22 cellular contexts compared by ENCODE assay signal in genomic region chr6:26599134-26599533, GRCh38. TPM values are rescaled to one million over a fixed set of nuclear protein-coding genes. Genes with fewer than 3 reads are reported as not detected.
DNase-seq lines count a peak whose midpoint lies in the region; ATAC-seq and TF ChIP-seq lines count a peak whose summit lies in the region.
"Had no signal": no experiment of that assay in that cellular context is flagged by ENCODE, and none has a peak within 500 bp of the region (broad histone marks: within the 10 kb centered on the region; RNA-seq: fewer than 3 reads in every experiment).

No MANE protein-coding gene starts in this region.

- intact Hi-C loops in activated T-helper 2 cell treated with anti-CD3 and anti-CD28 coated beads, Interferon-gamma antibody, Interleukin-2, Interleukin-4, amounts not matched to agents 10 μg/mL and 5 μg/mL and 100 μg/mL, durations not matched to agents 14 hours and 24 hours and 36 hours (cut with micrococcal nuclease), result loop anchor here (5.0 to 10.0 kb wide), 2 partner anchors 42 to 876 kb away; partner anchors contain the start of gene ZNF184

- peak overlapping the region; percentile 45 for H3K4me3 Mint-ChIP-seq in activated T-cell treated with anti-CD3 and anti-CD28 coated beads, Interleukin-2, amount 50 U/mL, for 4 hours
- peak overlapping the region in 4 of 7 donors; percentile 16 to 75 (median 46) for H3K4me3 Mint-ChIP-seq in CD8-positive, alpha-beta memory T cell
- H3K4me3 Mint-ChIP-seq in activated T-helper 2 cell treated with anti-CD3 and anti-CD28 coated beads, Interferon-gamma antibody, Interleukin-2, Interleukin-4, amounts not matched to agents 10 μg/mL and 5 μg/mL and 100 μg/mL, durations not matched to agents 14 hours and 24 hours and 36 hours (ENCODE audit: low read depth), result peak overlapping the region; percentile 26
- peak overlapping the region; percentile 51 to 79 (median 52) for H3K4me3 Mint-ChIP-seq in nephron

- peak overlapping the region in 5 of 8 donors; percentile 2 to 77 (median 39) for H3K27ac Mint-ChIP-seq in CD8-positive, alpha-beta memory T cell
- no peak overlapping the region for H3K27ac Mint-ChIP-seq in activated T-helper 2 cell treated with anti-CD3 and anti-CD28 coated beads, Interferon-gamma antibody, Interleukin-2, Interleukin-4, amounts not matched to agents 10 μg/mL and 5 μg/mL and 100 μg/mL, durations not matched to agents 14 hours and 24 hours and 36 hours
- H3K27ac Mint-ChIP-seq in nephron, result no peak overlapping the region

- H3K27me3 ChIP-seq in CD8-positive, alpha-beta memory T cell (ENCODE audit: insufficient read depth, low read length, poor library complexity, severe bottlenecking), result peaks cover 2% of the 10 kb centered on the region
- H3K27me3 ChIP-seq: brain microvascular endothelial cell had no signal

- no peak overlapping the region for H3K4me3 ChIP-seq in CD8-positive, alpha-beta memory T cell (ENCODE audit: low read length)
- H3K4me3 ChIP-seq: lung, skin epidermis had no signal

- peaks cover 21% of the 10 kb centered on the region for H3K4me1 ChIP-seq in CD8-positive, alpha-beta memory T cell (ENCODE audit: insufficient read depth, low read length)

- no peak overlapping the region for H3K27ac ChIP-seq in CD8-positive, alpha-beta memory T cell (ENCODE audit: low read depth, low read length)
- H3K27ac ChIP-seq: brain microvascular endothelial cell, skin epidermis had no signal

- peaks cover 19% of the 10 kb centered on the region for H3K36me3 Mint-ChIP-seq in activated T-cell treated with anti-CD3 and anti-CD28 coated beads, Interleukin-2, amount 50 U/mL, for 4 hours (ENCODE audit: insufficient read depth)
- peaks cover 0 to 29% (median 9%) of the 10 kb centered on the region in 3 donors for H3K36me3 Mint-ChIP-seq in CD8-positive, alpha-beta memory T cell
- H3K36me3 Mint-ChIP-seq in activated T-helper 2 cell treated with anti-CD3 and anti-CD28 coated beads, Interferon-gamma antibody, Interleukin-2, Interleukin-4, amounts not matched to agents 10 μg/mL and 5 μg/mL and 100 μg/mL, durations not matched to agents 14 hours and 24 hours and 36 hours (ENCODE audit: low read depth), result peaks cover 28% of the 10 kb centered on the region
- H3K36me3 Mint-ChIP-seq in nephron (ENCODE audit: low read depth), result peaks cover 14% of the 10 kb centered on the region

- no peak for ATAC-seq in activated T-cell treated with anti-CD3 and anti-CD28 coated beads, Interleukin-2, amount 50 U/mL, for 4 hours
- ATAC-seq: Panc1 had no signal

- no peaks in the 10 kb centered on the region for H3K9me3 ChIP-seq in CD8-positive, alpha-beta memory T cell (ENCODE audit: low read length)
- H3K9me3 ChIP-seq: BLaER1 treated with 17β-estradiol and CSF1 and Interleukin-3, amounts not matched to agents 10 nM and 100 nM had no signal

- peaks cover 22% of the 10 kb centered on the region for H3K36me3 ChIP-seq in CD8-positive, alpha-beta memory T cell (ENCODE audit: insufficient read depth, low read length)

- no peaks in the 10 kb centered on the region for H3K9me3 Mint-ChIP-seq in activated T-cell treated with anti-CD3 and anti-CD28 coated beads, Interleukin-2, amount 50 U/mL, for 4 hours
- no peaks in the 10 kb centered on the region for H3K9me3 Mint-ChIP-seq in CD8-positive, alpha-beta memory T cell
- no peaks in the 10 kb centered on the region for H3K9me3 Mint-ChIP-seq in activated T-helper 2 cell treated with anti-CD3 and anti-CD28 coated beads, Interferon-gamma antibody, Interleukin-2, Interleukin-4, amounts not matched to agents 10 μg/mL and 5 μg/mL and 100 μg/mL, durations not matched to agents 14 hours and 24 hours and 36 hours
- no peaks in the 10 kb centered on the region for H3K9me3 Mint-ChIP-seq in nephron

- DNase-seq in activated T-cell treated with anti-CD3 and anti-CD28 coated beads, Interleukin-2, amount 50 U/mL, for 4 hours, result no peak
- no peak for DNase-seq in activated T-cell treated with anti-CD3 and anti-CD28 coated beads, Interleukin-2, amount 50 U/mL, for 48 hours
- DNase-seq in CD8-positive, alpha-beta memory T cell, result no peak
- no peak for DNase-seq in activated T-helper 2 cell treated with anti-CD3 and anti-CD28 coated beads, Interferon-gamma antibody, Interleukin-2, Interleukin-4, amounts not matched to agents 10 μg/mL and 5 μg/mL and 100 μg/mL, durations not matched to agents 14 hours and 24 hours and 36 hours (ENCODE audit: low spot score)
- no peak for DNase-seq in NOMO-1 treated with dmso at 0.1 percent for 144 hours (lab: John Stamatoyannopoulos, UW; ENCODE audit: unreplicated experiment)
- no peak for DNase-seq in MV-4-11 (lab: John Stamatoyannopoulos, UW)
- DNase-seq in stimulated activated naive CD4-positive, alpha-beta T cell (lab: John Stamatoyannopoulos, UW), result no peak
- DNase-seq: activated CD4-positive, alpha-beta T cell treated with anti-CD3 and anti-CD28 coated beads for 4 hours; brain microvascular endothelial cell; HCEC 1CT; NCI-H1694; NCI-H2171; NCI-H524; NK-92 treated with Interleukin-12 subunit alpha and Interleukin-12 subunit beta, amount 100 ng/mL, for 24 hours; SHP77 treated with DMSO at 0.1 percent for 48 hours; substantia nigra; SW 1271 had no signal

- CTCF ChIA-PET in CD8-positive, alpha-beta memory T cell (lab: Charles Lee), result no interaction called here

- H3K27me3 Mint-ChIP-seq in activated T-cell treated with anti-CD3 and anti-CD28 coated beads, Interleukin-2, amount 50 U/mL, for 4 hours (ENCODE audit: low read depth), result peaks cover 8% of the 10 kb centered on the region
- H3K27me3 Mint-ChIP-seq in CD8-positive, alpha-beta memory T cell, result peaks cover 0 to 9% of the 10 kb centered on the region in 2 donors
- peaks cover 6% of the 10 kb centered on the region for H3K27me3 Mint-ChIP-seq in activated T-helper 2 cell treated with anti-CD3 and anti-CD28 coated beads, Interferon-gamma antibody, Interleukin-2, Interleukin-4, amounts not matched to agents 10 μg/mL and 5 μg/mL and 100 μg/mL, durations not matched to agents 14 hours and 24 hours and 36 hours (ENCODE audit: low read depth)
- no peaks in the 10 kb centered on the region for H3K27me3 Mint-ChIP-seq in nephron (ENCODE audit: low read depth)

- TF ChIP-seq CTCF in nephron (IDR thresholded peaks at IDR 0.05; ENCODE audit: unreplicated experiment in 3 of 3), result no peak

- peaks cover 42% of the 10 kb centered on the region for H3K4me1 Mint-ChIP-seq in activated T-cell treated with anti-CD3 and anti-CD28 coated beads, Interleukin-2, amount 50 U/mL, for 4 hours (ENCODE audit: low read depth)
- peaks cover 8 to 13% (median 9%) of the 10 kb centered on the region in 3 donors for H3K4me1 Mint-ChIP-seq in CD8-positive, alpha-beta memory T cell
- peaks cover 33% of the 10 kb centered on the region for H3K4me1 Mint-ChIP-seq in activated T-helper 2 cell treated with anti-CD3 and anti-CD28 coated beads, Interferon-gamma antibody, Interleukin-2, Interleukin-4, amounts not matched to agents 10 μg/mL and 5 μg/mL and 100 μg/mL, durations not matched to agents 14 hours and 24 hours and 36 hours (ENCODE audit: low read depth)
- peaks cover 5% of the 10 kb centered on the region for H3K4me1 Mint-ChIP-seq in nephron

- POLR2A ChIA-PET in CD8-positive, alpha-beta memory T cell (lab: Charles Lee), result no interaction called here

RNA-seq across cellular contexts. Expression of gene ABT1, which starts 2.4 kb away (rescaled TPM):
- 10 to 100 TPM; 49.2 to 51.1 (median 49.5) TPM for total RNA-seq in activated T-cell treated with anti-CD3 and anti-CD28 coated beads, Interleukin-2, amount 50 U/mL, for 4 hours
- total RNA-seq in CD8-positive, alpha-beta memory T cell, result 10 to 100 TPM; 34.5 to 36.1 TPM
- 39.7 TPM for polyA plus RNA-seq in CD8-positive, alpha-beta memory T cell
- 28.2 and 29.9 TPM in 2 replicates for total RNA-seq in activated T-helper 2 cell treated with anti-CD3 and anti-CD28 coated beads, Interferon-gamma antibody, Interleukin-2, Interleukin-4, amounts not matched to agents 10 μg/mL and 5 μg/mL and 100 μg/mL, durations not matched to agents 14 hours and 24 hours and 36 hours

Comparison
In these comparisons a context has a peak if more than half of its experiments do, and no peak if none do; other contexts are left out.
1. H3K27ac Mint-ChIP-seq: peak in CD8-positive, alpha-beta memory T cell (5 of 8); none in activated T-helper 2 cell treated with anti-CD3 and anti-CD28 coated beads, Interferon-gamma antibody, Interleukin-2, Interleukin-4, amounts not matched to agents 10 μg/mL and 5 μg/mL and 100 μg/mL, durations not matched to agents 14 hours and 24 hours and 36 hours (single experiment) and nephron (0 of 3).
2. Peak in every context shown above with its lines, with median percentiles within 50 percentile points of each other: H3K4me3 Mint-ChIP-seq.